In genomic region chr14:36604757-36605505, GRCh38 we compare ENCODE assay signal across 8 cellular contexts. TPM values are rescaled to one million over a fixed set of nuclear protein-coding genes. Genes with fewer than 3 reads are reported as not detected.
DNase-seq lines count a peak whose midpoint lies in the region; ATAC-seq, FAIRE-seq and TF ChIP-seq lines count a peak whose summit lies in the region.

No MANE protein-coding gene starts in this region.

- ATAC-seq in GM19324 (IDR thresholded peaks at IDR 0.05; ENCODE audit: low FRiP score, unreplicated experiment) (peak; percentile 73), HG03565 (IDR thresholded peaks at IDR 0.05; ENCODE audit: unreplicated experiment) (peak; percentile 77)
- ATAC-seq in stimulated activated effector memory CD8-positive, alpha-beta T cell treated with anti-CD3 and anti-CD28 coated beads, Interleukin-12 subunit alpha, Interleukin-12 subunit beta, amount 100 ng/mL, for 72 hours = no peak

- H3K27me3 Mint-ChIP-seq in activated CD4-positive, alpha-beta memory T cell treated with anti-CD3 and anti-CD28 coated beads for 36 hours = peaks cover 10% of the 10 kb centered on the region

- no peak for FAIRE-seq in D721Med (lab: Jason Lieb, UNC)

- H3K4me3 Mint-ChIP-seq in activated CD4-positive, alpha-beta memory T cell treated with anti-CD3 and anti-CD28 coated beads for 36 hours = no peak overlapping the region
- H3K4me3 Mint-ChIP-seq in stimulated activated effector memory CD8-positive, alpha-beta T cell treated with anti-CD3 and anti-CD28 coated beads, Interleukin-12 subunit alpha, Interleukin-12 subunit beta, amount 100 ng/mL, for 72 hours = no peak overlapping the region

- TF ChIP-seq CTCF in D721Med (IDR thresholded peaks at IDR 0.05; ENCODE audit: insufficient read depth, missing control alignments) = peak; percentile 79

- intact Hi-C loops in activated CD4-positive, alpha-beta memory T cell treated with anti-CD3 and anti-CD28 coated beads for 36 hours (cut with micrococcal nuclease) = loop anchor here (1.0 to 10.0 kb wide), 3 partner anchors 52 to 534 kb away; no protein-coding TSS in a partner anchor

- H3K27ac Mint-ChIP-seq in activated CD4-positive, alpha-beta memory T cell treated with anti-CD3 and anti-CD28 coated beads for 36 hours = no peak overlapping the region
- H3K27ac Mint-ChIP-seq in stimulated activated effector memory CD8-positive, alpha-beta T cell treated with anti-CD3 and anti-CD28 coated beads, Interleukin-12 subunit alpha, Interleukin-12 subunit beta, amount 100 ng/mL, for 72 hours = no peak overlapping the region

- no peak for DNase-seq in D721Med (ENCODE audit: insufficient read length, low spot score)
- peak; percentile 85 for DNase-seq in NCI-H345 treated with DMSO at 0.1 percent for 48 hours (lab: John Stamatoyannopoulos, UW; ENCODE audit: unreplicated experiment)
- peak; percentile 40 for DNase-seq in activated CD4-positive, alpha-beta memory T cell treated with anti-CD3 and anti-CD28 coated beads for 36 hours
- DNase-seq in glomerular endothelial cell (ENCODE audit: extremely low read depth, low read depth, low spot score) = peak; percentile 50
- peak; percentile 76 for DNase-seq in retina
- no peak for DNase-seq in stimulated activated effector memory CD8-positive, alpha-beta T cell treated with anti-CD3 and anti-CD28 coated beads, Interleukin-12 subunit alpha, Interleukin-12 subunit beta, amount 100 ng/mL, for 72 hours (ENCODE audit: low spot score in 2 of 2)

- CTCF ChIA-PET in activated CD4-positive, alpha-beta memory T cell treated with anti-CD3 and anti-CD28 coated beads for 36 hours (lab: Charles Lee) = interaction anchor here (0.6 to 4.5 kb wide), 6 partner anchors 14 to 722 kb away, joined by 3 to 50 read pairs (median 5); no protein-coding TSS in a partner anchor

- H3K36me3 Mint-ChIP-seq in activated CD4-positive, alpha-beta memory T cell treated with anti-CD3 and anti-CD28 coated beads for 36 hours = no peaks in the 10 kb centered on the region
- H3K36me3 Mint-ChIP-seq in stimulated activated effector memory CD8-positive, alpha-beta T cell treated with anti-CD3 and anti-CD28 coated beads, Interleukin-12 subunit alpha, Interleukin-12 subunit beta, amount 100 ng/mL, for 72 hours = no peaks in the 10 kb centered on the region

- POLR2A ChIA-PET in activated CD4-positive, alpha-beta memory T cell treated with anti-CD3 and anti-CD28 coated beads for 36 hours (lab: Charles Lee) = no interaction called here

- H3K9me3 Mint-ChIP-seq in activated CD4-positive, alpha-beta memory T cell treated with anti-CD3 and anti-CD28 coated beads for 36 hours = no peaks in the 10 kb centered on the region
- H3K9me3 Mint-ChIP-seq in stimulated activated effector memory CD8-positive, alpha-beta T cell treated with anti-CD3 and anti-CD28 coated beads, Interleukin-12 subunit alpha, Interleukin-12 subunit beta, amount 100 ng/mL, for 72 hours = no peaks in the 10 kb centered on the region

- no peaks in the 10 kb centered on the region for H3K4me1 Mint-ChIP-seq in activated CD4-positive, alpha-beta memory T cell treated with anti-CD3 and anti-CD28 coated beads for 36 hours (ENCODE audit: low read depth)
- H3K4me1 Mint-ChIP-seq in stimulated activated effector memory CD8-positive, alpha-beta T cell treated with anti-CD3 and anti-CD28 coated beads, Interleukin-12 subunit alpha, Interleukin-12 subunit beta, amount 100 ng/mL, for 72 hours = no peaks in the 10 kb centered on the region

RNA-seq across cellular contexts. Expression of gene NKX2-8, which starts 22.5 kb away (rescaled TPM):
- not detected for total RNA-seq in activated CD4-positive, alpha-beta memory T cell treated with anti-CD3 and anti-CD28 coated beads for 36 hours
- total RNA-seq in glomerular endothelial cell = not detected in 2 replicates

RNA-seq across cellular contexts. Expression of gene PAX9, which starts 56.7 kb away (rescaled TPM):
- total RNA-seq in activated CD4-positive, alpha-beta memory T cell treated with anti-CD3 and anti-CD28 coated beads for 36 hours = not detected
- total RNA-seq in glomerular endothelial cell = 0.18 and 0.34 TPM in 2 replicates

Comparison
In these comparisons a context has a peak if more than half of its experiments do, and no peak if none do; other contexts are left out.
1. DNase-seq: peak in NCI-H345 treated with DMSO at 0.1 percent for 48 hours (single experiment), activated CD4-positive, alpha-beta memory T cell treated with anti-CD3 and anti-CD28 coated beads for 36 hours (single experiment), glomerular endothelial cell (single experiment) and retina (single experiment); none in D721Med (single experiment) and stimulated activated effector memory CD8-positive, alpha-beta T cell treated with anti-CD3 and anti-CD28 coated beads, Interleukin-12 subunit alpha, Interleukin-12 subunit beta, amount 100 ng/mL, for 72 hours (0 of 2).